In the genomic region with DNA sequence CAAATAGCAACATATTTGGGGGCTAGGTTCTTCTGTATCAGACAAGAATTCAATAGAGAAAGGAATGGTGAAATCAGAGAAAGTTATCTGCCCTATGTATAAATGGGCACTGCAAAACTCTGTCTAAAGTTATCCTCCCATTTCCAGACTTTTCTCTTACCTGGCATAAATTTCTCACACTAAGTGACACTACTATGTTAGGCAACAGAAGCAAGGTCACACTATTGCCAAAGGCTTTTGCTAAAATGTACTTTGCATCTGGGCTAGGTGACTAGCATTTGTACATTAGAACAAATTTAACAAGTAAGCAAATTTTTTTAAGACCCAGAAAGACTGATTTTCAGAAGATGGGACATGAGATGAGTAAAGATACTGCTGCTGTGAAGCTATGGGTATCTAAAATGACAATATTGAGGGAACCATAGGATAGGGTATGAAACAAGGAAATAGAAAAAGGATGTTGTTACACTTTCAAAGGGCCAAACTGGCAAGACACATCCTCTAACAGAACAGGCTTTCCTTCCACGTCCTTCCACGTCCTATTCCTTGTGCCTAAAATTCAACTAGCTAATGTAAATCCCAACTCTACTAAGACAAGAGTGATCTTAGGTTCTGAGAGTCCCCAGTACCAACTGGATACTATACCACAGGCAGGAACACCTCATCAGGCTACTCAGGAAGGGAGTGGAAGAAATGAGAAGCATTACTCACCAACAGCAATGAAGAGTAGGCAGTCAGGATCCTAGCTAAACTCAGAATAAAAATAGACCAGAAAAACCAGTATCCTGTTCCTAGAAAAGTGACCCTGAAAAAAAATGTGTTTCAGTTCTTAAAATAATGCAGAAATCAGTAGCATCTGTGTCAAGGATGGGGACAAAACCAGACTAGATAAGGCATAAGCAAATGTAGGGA, we compare ENCODE assay signal across 2 cellular contexts.
TF ChIP-seq lines count a peak whose summit lies in the region.

No MANE protein-coding gene starts in this region.

TF ChIP-seq in K562, 482 proteins besides CTCF, POLR2A, EP300 and RAD21:
- TF ChIP-seq FOSL1 (tag; conservative IDR thresholded peaks at IDR 0.05) = peak; percentile 33; the same call in 1 of the 2 replicates
- peak; percentile 46; the same call in 1 of the 2 replicates for TF ChIP-seq TCF3 (CRISPR knock-in tag; IDR thresholded peaks at IDR 0.05)
- TF ChIP-seq, protein P1, sequence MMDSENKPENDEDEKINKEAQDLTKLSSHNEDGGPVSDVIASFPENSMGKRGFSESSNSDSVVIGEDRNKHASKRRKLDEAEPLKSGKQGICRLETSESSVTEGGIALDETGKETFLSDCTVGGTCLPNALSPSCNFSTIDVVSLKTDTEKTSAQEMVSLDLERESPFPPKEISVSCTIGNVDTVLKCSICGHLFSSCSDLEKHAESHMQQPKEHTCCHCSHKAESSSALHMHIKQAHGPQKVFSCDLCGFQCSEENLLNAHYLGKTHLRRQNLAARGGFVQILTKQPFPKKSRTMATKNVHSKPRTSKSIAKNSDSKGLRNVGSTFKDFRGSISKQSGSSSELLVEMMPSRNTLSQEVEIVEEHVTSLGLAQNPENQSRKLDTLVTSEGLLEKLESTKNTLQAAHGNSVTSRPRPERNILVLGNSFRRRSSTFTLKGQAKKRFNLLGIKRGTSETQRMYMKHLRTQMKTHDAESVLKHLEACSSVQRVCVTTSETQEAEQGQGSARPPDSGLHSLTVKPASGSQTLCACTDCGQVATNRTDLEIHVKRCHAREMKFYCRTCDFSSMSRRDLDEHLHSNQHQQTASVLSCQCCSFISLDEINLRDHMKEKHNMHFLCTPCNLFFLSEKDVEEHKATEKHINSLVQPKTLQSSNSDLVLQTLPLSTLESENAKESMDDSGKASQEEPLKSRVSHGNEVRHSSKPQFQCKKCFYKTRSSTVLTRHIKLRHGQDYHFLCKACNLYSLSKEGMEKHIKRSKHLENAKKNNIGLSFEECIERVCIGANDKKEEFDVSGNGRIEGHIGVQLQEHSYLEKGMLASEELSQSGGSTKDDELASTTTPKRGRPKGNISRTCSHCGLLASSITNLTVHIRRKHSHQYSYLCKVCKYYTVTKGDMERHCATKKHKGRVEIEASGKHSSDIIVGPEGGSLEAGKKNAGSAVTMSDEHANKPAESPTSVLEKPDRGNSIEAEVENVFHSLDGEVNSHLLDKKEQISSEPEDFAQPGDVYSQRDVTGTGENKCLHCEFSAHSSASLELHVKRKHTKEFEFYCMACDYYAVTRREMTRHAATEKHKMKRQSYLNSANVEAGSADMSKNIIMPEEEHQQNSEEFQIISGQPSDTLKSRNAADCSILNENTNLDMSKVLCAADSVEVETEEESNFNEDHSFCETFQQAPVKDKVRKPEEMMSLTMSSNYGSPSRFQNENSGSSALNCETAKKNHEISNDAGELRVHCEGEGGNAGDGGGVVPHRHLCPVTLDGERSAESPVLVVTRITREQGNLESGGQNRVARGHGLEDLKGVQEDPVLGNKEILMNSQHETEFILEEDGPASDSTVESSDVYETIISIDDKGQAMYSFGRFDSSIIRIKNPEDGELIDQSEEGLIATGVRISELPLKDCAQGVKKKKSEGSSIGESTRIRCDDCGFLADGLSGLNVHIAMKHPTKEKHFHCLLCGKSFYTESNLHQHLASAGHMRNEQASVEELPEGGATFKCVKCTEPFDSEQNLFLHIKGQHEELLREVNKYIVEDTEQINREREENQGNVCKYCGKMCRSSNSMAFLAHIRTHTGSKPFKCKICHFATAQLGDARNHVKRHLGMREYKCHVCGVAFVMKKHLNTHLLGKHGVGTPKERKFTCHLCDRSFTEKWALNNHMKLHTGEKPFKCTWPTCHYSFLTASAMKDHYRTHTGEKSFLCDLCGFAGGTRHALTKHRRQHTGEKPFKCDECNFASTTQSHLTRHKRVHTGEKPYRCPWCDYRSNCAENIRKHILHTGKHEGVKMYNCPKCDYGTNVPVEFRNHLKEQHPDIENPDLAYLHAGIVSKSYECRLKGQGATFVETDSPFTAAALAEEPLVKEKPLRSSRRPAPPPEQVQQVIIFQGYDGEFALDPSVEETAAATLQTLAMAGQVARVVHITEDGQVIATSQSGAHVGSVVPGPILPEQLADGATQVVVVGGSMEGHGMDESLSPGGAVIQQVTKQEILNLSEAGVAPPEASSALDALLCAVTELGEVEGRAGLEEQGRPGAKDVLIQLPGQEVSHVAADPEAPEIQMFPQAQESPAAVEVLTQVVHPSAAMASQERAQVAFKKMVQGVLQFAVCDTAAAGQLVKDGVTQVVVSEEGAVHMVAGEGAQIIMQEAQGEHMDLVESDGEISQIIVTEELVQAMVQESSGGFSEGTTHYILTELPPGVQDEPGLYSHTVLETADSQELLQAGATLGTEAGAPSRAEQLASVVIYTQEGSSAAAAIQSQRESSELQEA (IDR thresholded peaks at IDR 0.05; ENCODE audit: low read depth) = no peak
TF ChIP-seq in K562: peak in this region for 2.

TF ChIP-seq in HepG2, 621 proteins besides CTCF, POLR2A, EP300 and RAD21:
- no peak for TF ChIP-seq JDP2 (CRISPR knock-in tag; IDR thresholded peaks at IDR 0.05; ENCODE audit: borderline replicate concordance)
- TF ChIP-seq MAFF (IDR thresholded peaks at IDR 0.05; ENCODE audit: low read depth, low read length) = peak; percentile 41; the same call in 1 of the 2 replicates
- no peak for TF ChIP-seq ZFAT (CRISPR knock-in tag; conservative IDR thresholded peaks at IDR 0.05)
- peak; percentile 29 to 44; a peak in 1 of 4 replicates for TF ChIP-seq MAFK (conservative IDR thresholded peaks at IDR 0.05 in 1 of 2, IDR thresholded peaks at IDR 0.05 in 1 of 2; ENCODE audit: low read length in 2 of 2)
- TF ChIP-seq CEBPB (IDR thresholded peaks at IDR 0.05; ENCODE audit: borderline replicate concordance, low read depth, low read length) = peak; percentile 38; the same call in 1 of the 2 replicates
